In genomic region chr19:15448778-15449619, GRCh38 we compare ENCODE assay signal across 1 cellular context.
TF ChIP-seq lines count a peak whose summit lies in the region.

No MANE protein-coding gene starts in this region.

TF ChIP-seq in HEK293, 187 proteins besides CTCF, POLR2A, EP300 and RAD21 (continued from another document and continues in another):
- TF ChIP-seq ZNF18 (tag by site-specific recombination; IDR thresholded peaks at IDR 0.05) (no peak), ZNF24 (tag by site-specific recombination; IDR thresholded peaks at IDR 0.05) (no peak), ZNF449 (tag by site-specific recombination; IDR thresholded peaks at IDR 0.05) (no peak), ZNF747 (tag by site-specific recombination; IDR thresholded peaks at IDR 0.05) (no peak), ZNF274 (IDR thresholded peaks at IDR 0.05; ENCODE audit: low read length) (no peak), ZNF274 (tag by site-specific recombination; IDR thresholded peaks at IDR 0.05; ENCODE audit: borderline replicate concordance) (no peak), ZNF837 (tag by site-specific recombination; IDR thresholded peaks at IDR 0.05) (no peak), ZNF2 (tag by site-specific recombination; IDR thresholded peaks at IDR 0.05) (no peak), ZNF571 (tag by site-specific recombination; IDR thresholded peaks at IDR 0.05) (no peak), ZNF639 (tag by site-specific recombination; IDR thresholded peaks at IDR 0.05) (0 out of 2 replicates have a peak, but pooled peaks have one; percentile 30), ZNF433 (tag by site-specific recombination; IDR thresholded peaks at IDR 0.05; ENCODE audit: low read depth) (no peak), FEZF1 (tag by site-specific recombination; IDR thresholded peaks at IDR 0.05) (no peak), ZNF10 (tag by site-specific recombination; IDR thresholded peaks at IDR 0.05) (no peak), ZNF157 (tag by site-specific recombination; IDR thresholded peaks at IDR 0.05) (no peak), ZNF114 (tag by site-specific recombination; IDR thresholded peaks at IDR 0.05) (no peak), IKZF3 (tag by site-specific recombination; IDR thresholded peaks at IDR 0.05) (peak; percentile 65), ZNF701 (tag by site-specific recombination; IDR thresholded peaks at IDR 0.05) (no peak), ZNF416 (tag by site-specific recombination; IDR thresholded peaks at IDR 0.05) (no peak), ZNF341 (tag by site-specific recombination; IDR thresholded peaks at IDR 0.05; ENCODE audit: low read depth) (no peak), ZNF280C (tag by site-specific recombination; IDR thresholded peaks at IDR 0.05) (no peak), ZNF549 (tag by site-specific recombination; IDR thresholded peaks at IDR 0.05) (no peak), KLF9 (tag by site-specific recombination; IDR thresholded peaks at IDR 0.05; ENCODE audit: low read depth) (peak; percentile 15; the same call in 1 of the 2 replicates), ZBTB6 (tag by site-specific recombination; IDR thresholded peaks at IDR 0.05) (no peak), TRIM28 (IDR thresholded peaks at IDR 0.05; ENCODE audit: borderline replicate concordance, low read length) (no peak), PRDM2 (tag by site-specific recombination; IDR thresholded peaks at IDR 0.05; ENCODE audit: borderline replicate concordance) (no peak), ZNF366 (tag by site-specific recombination; conservative IDR thresholded peaks at IDR 0.05) (0 out of 2 replicates have a peak, but pooled peaks have one; percentile 51), ZNF133 (tag by site-specific recombination; IDR thresholded peaks at IDR 0.05) (no peak), ZNF610 (tag by site-specific recombination; IDR thresholded peaks at IDR 0.05; ENCODE audit: borderline replicate concordance) (no peak), GLIS2 (tag by site-specific recombination; IDR thresholded peaks at IDR 0.05) (peak; percentile 81), MYNN (tag by site-specific recombination; IDR thresholded peaks at IDR 0.05; ENCODE audit: borderline replicate concordance) (no peak), ZNF184 (tag by site-specific recombination; IDR thresholded peaks at IDR 0.05) (no peak), ZNF354C (tag by site-specific recombination; IDR thresholded peaks at IDR 0.05; ENCODE audit: borderline replicate concordance, low read depth) (no peak), ZNF302 (tag by site-specific recombination; IDR thresholded peaks at IDR 0.05; ENCODE audit: low read depth) (no peak), KLF1 (tag by site-specific recombination; IDR thresholded peaks at IDR 0.05) (no peak), OSR2 (tag by site-specific recombination; IDR thresholded peaks at IDR 0.05) (no peak), ZFP41 (tag by site-specific recombination; IDR thresholded peaks at IDR 0.05; ENCODE audit: borderline replicate concordance) (no peak)
- TF ChIP-seq, protein P1, sequence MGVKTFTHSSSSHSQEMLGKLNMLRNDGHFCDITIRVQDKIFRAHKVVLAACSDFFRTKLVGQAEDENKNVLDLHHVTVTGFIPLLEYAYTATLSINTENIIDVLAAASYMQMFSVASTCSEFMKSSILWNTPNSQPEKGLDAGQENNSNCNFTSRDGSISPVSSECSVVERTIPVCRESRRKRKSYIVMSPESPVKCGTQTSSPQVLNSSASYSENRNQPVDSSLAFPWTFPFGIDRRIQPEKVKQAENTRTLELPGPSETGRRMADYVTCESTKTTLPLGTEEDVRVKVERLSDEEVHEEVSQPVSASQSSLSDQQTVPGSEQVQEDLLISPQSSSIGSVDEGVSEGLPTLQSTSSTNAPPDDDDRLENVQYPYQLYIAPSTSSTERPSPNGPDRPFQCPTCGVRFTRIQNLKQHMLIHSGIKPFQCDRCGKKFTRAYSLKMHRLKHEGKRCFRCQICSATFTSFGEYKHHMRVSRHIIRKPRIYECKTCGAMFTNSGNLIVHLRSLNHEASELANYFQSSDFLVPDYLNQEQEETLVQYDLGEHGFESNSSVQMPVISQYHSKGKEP (tag by site-specific recombination; IDR thresholded peaks at IDR 0.05) = no peak
- TF ChIP-seq, protein P2, sequence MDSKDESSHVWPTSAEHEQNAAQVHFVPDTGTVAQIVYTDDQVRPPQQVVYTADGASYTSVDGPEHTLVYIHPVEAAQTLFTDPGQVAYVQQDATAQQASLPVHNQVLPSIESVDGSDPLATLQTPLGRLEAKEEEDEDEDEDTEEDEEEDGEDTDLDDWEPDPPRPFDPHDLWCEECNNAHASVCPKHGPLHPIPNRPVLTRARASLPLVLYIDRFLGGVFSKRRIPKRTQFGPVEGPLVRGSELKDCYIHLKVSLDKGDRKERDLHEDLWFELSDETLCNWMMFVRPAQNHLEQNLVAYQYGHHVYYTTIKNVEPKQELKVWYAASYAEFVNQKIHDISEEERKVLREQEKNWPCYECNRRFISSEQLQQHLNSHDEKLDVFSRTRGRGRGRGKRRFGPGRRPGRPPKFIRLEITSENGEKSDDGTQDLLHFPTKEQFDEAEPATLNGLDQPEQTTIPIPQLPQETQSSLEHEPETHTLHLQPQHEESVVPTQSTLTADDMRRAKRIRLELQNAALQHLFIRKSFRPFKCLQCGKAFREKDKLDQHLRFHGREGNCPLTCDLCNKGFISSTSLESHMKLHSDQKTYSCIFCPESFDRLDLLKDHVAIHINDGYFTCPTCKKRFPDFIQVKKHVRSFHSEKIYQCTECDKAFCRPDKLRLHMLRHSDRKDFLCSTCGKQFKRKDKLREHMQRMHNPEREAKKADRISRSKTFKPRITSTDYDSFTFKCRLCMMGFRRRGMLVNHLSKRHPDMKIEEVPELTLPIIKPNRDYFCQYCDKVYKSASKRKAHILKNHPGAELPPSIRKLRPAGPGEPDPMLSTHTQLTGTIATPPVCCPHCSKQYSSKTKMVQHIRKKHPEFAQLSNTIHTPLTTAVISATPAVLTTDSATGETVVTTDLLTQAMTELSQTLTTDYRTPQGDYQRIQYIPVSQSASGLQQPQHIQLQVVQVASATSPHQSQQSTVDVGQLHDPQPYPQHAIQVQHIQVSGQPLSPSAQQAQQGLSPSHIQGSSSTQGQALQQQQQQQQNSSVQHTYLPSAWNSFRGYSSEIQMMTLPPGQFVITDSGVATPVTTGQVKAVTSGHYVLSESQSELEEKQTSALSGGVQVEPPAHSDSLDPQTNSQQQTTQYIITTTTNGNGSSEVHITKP (tag by site-specific recombination; IDR thresholded peaks at IDR 0.05) = peak; percentile 96
